ENCODE assay signal across 35 cellular contexts in the genomic region with DNA sequence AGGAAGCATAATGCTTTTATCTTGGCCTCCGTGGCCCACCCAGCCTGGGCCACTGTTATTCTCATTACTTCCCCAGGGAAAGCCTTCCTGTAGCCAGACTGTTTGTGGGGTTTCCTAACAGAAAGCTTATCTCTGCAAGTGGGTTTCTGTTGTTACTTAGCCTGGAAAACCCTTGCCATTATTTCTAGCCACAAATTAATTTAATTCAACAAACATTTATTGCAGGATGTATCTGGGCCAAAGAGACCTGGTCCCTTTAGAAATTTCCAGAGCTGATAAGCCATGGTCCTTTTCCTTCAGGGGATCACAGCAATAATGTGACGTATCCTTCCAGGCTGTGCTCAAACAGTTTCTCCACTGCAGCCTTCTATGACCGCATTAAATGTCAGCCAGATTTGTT. TPM values are rescaled to one million over a fixed set of nuclear protein-coding genes. Genes with fewer than 3 reads are reported as not detected.
"Had no signal": no experiment of that assay in that cellular context is flagged by ENCODE, and none has a peak within 500 bp of the region (broad histone marks: within the 10 kb centered on the region; RNA-seq: fewer than 3 reads in every experiment).

No MANE protein-coding gene starts in this region.

- H3K9me3 Mint-ChIP-seq: immature natural killer cell; naive thymus-derived CD4-positive, alpha-beta T cell; nephron progenitor cell; stimulated activated naive CD8-positive, alpha-beta T cell treated with anti-CD3 and anti-CD28 coated beads, Interleukin-15, amount 100 ng/mL, for 72 hours had no signal

- H3K4me2 ChIP-seq: smooth muscle cell had no signal

- H3K36me3 Mint-ChIP-seq: immature natural killer cell; naive thymus-derived CD4-positive, alpha-beta T cell had no signal

- ATAC-seq: foreskin keratinocyte; gastroesophageal sphincter; naive thymus-derived CD4-positive, alpha-beta T cell; psoas muscle; stimulated activated naive CD8-positive, alpha-beta T cell treated with anti-CD3 and anti-CD28 coated beads, Interleukin-15, amount 100 ng/mL, for 72 hours; upper lobe of right lung had no signal

- H3K4me3 Mint-ChIP-seq: immature natural killer cell; naive thymus-derived CD4-positive, alpha-beta T cell; nephron progenitor cell; stimulated activated naive CD8-positive, alpha-beta T cell treated with anti-CD3 and anti-CD28 coated beads, Interleukin-15, amount 100 ng/mL, for 72 hours had no signal

- H3K36me3 ChIP-seq: gastroesophageal sphincter, heart right ventricle, suprapubic skin, transverse colon, upper lobe of right lung, uterus had no signal

- H3K4me3 ChIP-seq: dorsolateral prefrontal cortex, gastroesophageal sphincter, heart right ventricle, psoas muscle, smooth muscle cell, suprapubic skin, transverse colon, upper lobe of right lung, uterus had no signal

- H3K9me3 ChIP-seq: gastroesophageal sphincter, heart right ventricle, psoas muscle, suprapubic skin, transverse colon, upper lobe of right lung, uterus had no signal

- DNase-seq: cerebellar nuclear complex; cortex of kidney; dorsolateral prefrontal cortex; effector CD4-positive, alpha-beta T cell; foreskin keratinocyte; hypothalamus; immature natural killer cell; islet precursor cell; kidney glomerular epithelial cell; left colon; mesenchymal stem cell; midbrain; naive thymus-derived CD4-positive, alpha-beta T cell; nucleus accumbens; stimulated activated CD4-positive, alpha-beta T cell treated with anti-CD3 and anti-CD28 coated beads, Interleukin-12 subunit alpha, Interleukin-12 subunit beta, amount 100 ng/mL, for 4 hours; stimulated activated CD4-positive, alpha-beta T cell treated with anti-CD3 and anti-CD28 coated beads, Interleukin-1b, Interleukin-23, amount 100 ng/mL, for 48 hours; stimulated activated CD4-positive, alpha-beta T cell treated with anti-CD3 and anti-CD28 coated beads, Interleukin-4, amount 100 ng/mL, for 1 hour; stimulated activated CD8-positive, alpha-beta memory T cell treated with anti-CD3 and anti-CD28 coated beads, Interleukin-4, amount 100 ng/mL, for 48 hours; stimulated activated naive CD4-positive, alpha-beta T cell; stimulated activated naive CD8-positive, alpha-beta T cell treated with anti-CD3 and anti-CD28 coated beads, Interleukin-15, amount 100 ng/mL, for 72 hours; transverse colon; upper lobe of right lung; uterus had no signal

- H3K27ac Mint-ChIP-seq: immature natural killer cell; naive thymus-derived CD4-positive, alpha-beta T cell; nephron progenitor cell; stimulated activated naive CD8-positive, alpha-beta T cell treated with anti-CD3 and anti-CD28 coated beads, Interleukin-15, amount 100 ng/mL, for 72 hours had no signal

- H3K27ac ChIP-seq: dorsolateral prefrontal cortex, epithelial cell of prostate, foreskin keratinocyte, gastroesophageal sphincter, heart right ventricle, psoas muscle, suprapubic skin, transverse colon, upper lobe of right lung, uterus had no signal

- H3K4me1 ChIP-seq: foreskin keratinocyte, gastroesophageal sphincter, psoas muscle, suprapubic skin, transverse colon, upper lobe of right lung, uterus had no signal

- H3K27me3 ChIP-seq: dorsolateral prefrontal cortex, gastroesophageal sphincter, transverse colon, upper lobe of right lung, uterus had no signal

- H3K4me1 Mint-ChIP-seq: immature natural killer cell; naive thymus-derived CD4-positive, alpha-beta T cell; stimulated activated naive CD8-positive, alpha-beta T cell treated with anti-CD3 and anti-CD28 coated beads, Interleukin-15, amount 100 ng/mL, for 72 hours had no signal

RNA-seq across cellular contexts. Expression of gene TNN, which starts 20.9 kb away (rescaled TPM):
- total RNA-seq: esophagus mucosa; fibroblast of lung; foreskin keratinocyte; lung microvascular endothelial cell; naive thymus-derived CD4-positive, alpha-beta T cell; osteocyte; psoas muscle; renal cortical epithelial cell; upper lobe of right lung had no signal
- polyA plus RNA-seq: fibroblast of lung; foreskin keratinocyte; immature natural killer cell; naive thymus-derived CD4-positive, alpha-beta T cell had no signal
